ENCODE assay signal across 28 cellular contexts in the genomic region with DNA sequence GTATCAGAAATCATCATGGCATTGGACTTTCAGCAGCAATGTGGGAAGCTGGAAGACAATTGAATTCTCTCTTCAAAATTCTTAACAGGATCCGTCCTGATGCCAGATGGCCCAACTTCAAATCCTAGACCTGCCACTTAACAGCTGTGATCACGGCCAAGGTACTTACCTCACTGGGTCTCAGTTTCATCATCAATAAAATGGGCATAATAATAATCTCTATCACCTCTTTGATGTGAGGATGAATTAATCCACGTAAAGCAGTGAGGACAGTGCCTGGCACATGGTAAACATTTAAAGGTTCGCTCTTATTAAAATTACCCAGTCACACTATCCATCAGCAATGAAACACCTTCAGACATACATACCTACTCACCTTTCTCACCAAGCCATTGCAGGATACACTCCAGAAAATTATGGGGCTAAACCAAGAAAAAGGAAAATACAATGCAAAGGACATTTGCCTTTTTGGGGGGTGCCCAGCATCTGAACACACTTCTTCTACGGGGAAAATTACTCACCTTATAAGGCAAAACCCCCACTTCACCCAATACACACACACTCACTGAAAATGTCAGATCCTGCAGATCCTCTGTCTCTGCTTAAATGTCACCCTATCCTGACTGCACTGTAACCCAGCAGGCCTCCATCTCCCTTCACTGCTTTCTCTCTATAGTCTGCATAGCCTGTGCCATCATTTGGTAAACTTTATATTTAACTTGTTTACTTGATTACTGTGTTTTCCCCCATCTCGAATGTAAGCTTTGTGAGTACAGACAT. TPM values are rescaled to one million over a fixed set of nuclear protein-coding genes. Genes with fewer than 3 reads are reported as not detected.
"Had no signal": no experiment of that assay in that cellular context is flagged by ENCODE, and none has a peak within 500 bp of the region (broad histone marks: within the 10 kb centered on the region; RNA-seq: fewer than 3 reads in every experiment).

No MANE protein-coding gene starts in this region.

- H3K36me3 ChIP-seq: ascending aorta, breast epithelium, cardiac muscle cell, WERI-Rb-1 had no signal

- DNase-seq: activated B cell treated with CpG ODN at 0.5 μM for 24 hours; activated CD4-positive, alpha-beta T cell treated with anti-CD3 and anti-CD28 coated beads for 48 hours; activated CD4-positive, alpha-beta T cell treated with anti-CD3 and anti-CD28 coated beads, Interleukin-2, amount 50 U/mL, for 1 hour; activated CD4-positive, alpha-beta T cell treated with anti-CD3 and anti-CD28 coated beads, Interleukin-2, amount 50 U/mL, for 48 hours; activated CD8-positive, alpha-beta memory T cell treated with anti-CD3 and anti-CD28 coated beads, Interleukin-2, amount 50 U/mL, for 48 hours; activated effector memory CD4-positive, alpha-beta T cell treated with Interleukin-2 at 50 U/mL for 16 hours; activated gamma-delta T cell treated with Interleukin-2 at 50 U/mL for 16 hours; activated naive CD4-positive, alpha-beta T cell treated with anti-CD3 and anti-CD28 coated beads, Interleukin-2, amount 50 U/mL, for 16 hours; activated naive CD4-positive, alpha-beta T cell treated with Interleukin-2 at 50 U/mL for 16 hours; activated T-cell treated with anti-CD3 and anti-CD28 coated beads for 4 hours; activated T-cell treated with anti-CD3 and anti-CD28 coated beads, Interleukin-2, amount 50 U/mL, for 24 hours; dorsolateral prefrontal cortex; effector memory CD4-positive, alpha-beta T cell; endodermal cell; foreskin fibroblast; head of caudate nucleus; T-helper 1 cell; T-helper 17 cell; T1000; WERI-Rb-1 had no signal

- ATAC-seq: activated CD4-positive, CD25-positive, alpha-beta regulatory T cell treated with anti-CD3 and anti-CD28 coated beads, Interleukin-2, amount 50 U/mL, for 24 hours; activated T-helper 17 cell treated with anti-CD3 and anti-CD28 coated beads, Interleukin-2, amount 50 U/mL, for 72 hours; esophagus mucosa; T-helper 17 cell had no signal

- FAIRE-seq: frontal cortex had no signal

- H3K4me1 ChIP-seq: ascending aorta, breast epithelium had no signal

- H3K27ac ChIP-seq: ascending aorta, breast epithelium, cardiac muscle cell, coronary artery, dorsolateral prefrontal cortex, WERI-Rb-1 had no signal

- H3K9me3 ChIP-seq: ascending aorta, breast epithelium had no signal

- H3K4me3 ChIP-seq: ascending aorta, breast epithelium, cardiac muscle cell, coronary artery, dorsolateral prefrontal cortex had no signal

- H3K27me3 ChIP-seq: ascending aorta, breast epithelium, cardiac muscle cell, dorsolateral prefrontal cortex had no signal

RNA-seq across cellular contexts. Expression of a gene that starts 21.7 kb away (rescaled TPM):
- total RNA-seq: activated B cell treated with CpG ODN at 0.5 μM for 24 hours; activated T-helper 17 cell treated with anti-CD3 and anti-CD28 coated beads, Interleukin-2, amount 50 U/mL, for 72 hours; ascending aorta; frontal cortex; T-helper 17 cell had no signal
